Comparison of ENCODE assay signal across 9 cellular contexts in the genomic region with DNA sequence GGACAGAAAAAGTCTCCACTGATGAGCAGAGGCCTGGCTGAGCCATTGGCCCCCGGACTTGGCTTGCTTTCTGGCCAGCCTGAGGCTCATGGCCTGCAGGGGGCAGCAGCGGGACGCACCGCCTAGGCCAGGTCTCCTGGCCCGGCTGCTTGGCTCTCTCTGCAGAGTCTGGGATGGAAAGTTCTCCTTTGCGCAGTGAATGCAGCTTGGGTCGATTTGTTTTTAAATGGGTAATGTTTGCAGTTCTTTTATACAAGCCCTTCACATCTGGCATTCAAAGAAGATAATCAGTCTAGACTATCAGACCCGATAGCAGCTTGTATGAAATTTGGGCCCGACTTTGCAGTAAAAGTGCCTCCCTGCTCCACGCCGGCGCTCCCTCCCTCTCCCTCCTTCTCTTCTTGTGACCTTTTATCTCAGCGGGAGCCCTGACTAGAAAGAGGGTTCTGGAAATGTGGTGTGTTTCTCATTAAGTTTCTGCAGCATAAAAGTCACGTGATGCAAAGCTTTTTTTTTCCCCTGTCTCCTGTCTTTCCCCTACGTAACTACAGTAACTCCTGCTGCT. TPM values are rescaled to one million over a fixed set of nuclear protein-coding genes. Genes with fewer than 3 reads are reported as not detected.
A peak's percentile ranks its signal among the peaks of the same experiment; 100 is the strongest.
DNase-seq lines count a peak whose midpoint lies in the region; ATAC-seq and TF ChIP-seq lines count a peak whose summit lies in the region.
"Had no signal": no experiment of that assay in that cellular context is flagged by ENCODE, and none has a peak within 500 bp of the region (broad histone marks: within the 10 kb centered on the region; RNA-seq: fewer than 3 reads in every experiment).

No MANE protein-coding gene starts in this region.

- H3K4me1 ChIP-seq in OCI-LY7 (ENCODE audit: insufficient read depth, low read length, poor library complexity, severe bottlenecking), result no peaks in the 10 kb centered on the region
- H3K4me1 ChIP-seq: BLaER1 had no signal

- H2AFZ ChIP-seq in OCI-LY7 (ENCODE audit: low read length), result no peak overlapping the region

- H3K9me3 ChIP-seq in OCI-LY7 (ENCODE audit: low read length), result no peaks in the 10 kb centered on the region
- H3K9me3 ChIP-seq: BLaER1 had no signal

- no peak overlapping the region for H3K4me3 ChIP-seq in OCI-LY7 (ENCODE audit: low read depth, low read length, poor library complexity, severe bottlenecking)
- no peak overlapping the region for H3K4me3 ChIP-seq in epithelial cell of proximal tubule (ENCODE audit: low read depth, low read length)
- H3K4me3 ChIP-seq: BLaER1 had no signal

- DNase-seq in NCI-H1694 treated with DMSO at 0.1 percent for 48 hours (lab: John Stamatoyannopoulos, UW) (peak; percentile 15), NCI-H1694 (lab: John Stamatoyannopoulos, UW) (no peak), OCI-LY7 (ENCODE audit: low spot score) (peak; percentile 68), activated T-cell treated with anti-CD3 and anti-CD28 coated beads for 4 hours (peak; percentile 47), epithelial cell of proximal tubule (ENCODE audit: low read depth) (no peak), middle frontal gyrus (ENCODE audit: extremely low spot score, low spot score) (peak; percentile 74)
- DNase-seq in stimulated activated CD8-positive, alpha-beta memory T cell treated with anti-CD3 and anti-CD28 coated beads, Interleukin-4, amount 100 ng/mL, for 1 hour (ENCODE audit: low read depth in 2 of 2, low spot score in 1 of 2), result peak; percentile 38 to 50

- intact Hi-C loops in OCI-LY7 (cut with micrococcal nuclease; ENCODE audit: unreplicated experiment), result loop anchor here (5.0 to 10.0 kb wide), 2 partner anchors 200 to 618 kb away; no protein-coding TSS in a partner anchor

- no peaks in the 10 kb centered on the region for H3K9me2 ChIP-seq in OCI-LY7 (ENCODE audit: insufficient read depth, low read length)

- BruUV-seq in OCI-LY7 (replicated peaks; lab: Mats Ljungman, UMichigan), result no TSS peak

- no peaks in the 10 kb centered on the region for H3K36me3 ChIP-seq in OCI-LY7 (ENCODE audit: insufficient read depth, low read length)
- H3K36me3 ChIP-seq: BLaER1 had no signal

- POLR2A ChIA-PET in OCI-LY7 (lab: Charles Lee), result no interaction called here

- H3K79me2 ChIP-seq in OCI-LY7 (ENCODE audit: insufficient read depth, low read depth, low read length), result no peaks in the 10 kb centered on the region

- no peak overlapping the region for H3K4me2 ChIP-seq in OCI-LY7 (ENCODE audit: low read length)
- H3K4me2 ChIP-seq: BLaER1 had no signal

- TF ChIP-seq CTCF in OCI-LY7 (conservative IDR thresholded peaks at IDR 0.05; ENCODE audit: low read length) (peak; percentile 97), epithelial cell of proximal tubule (conservative IDR thresholded peaks at IDR 0.05; ENCODE audit: low read depth, low read length) (peak; percentile 99)

- CTCF ChIA-PET in OCI-LY7 (lab: Charles Lee; ENCODE audit: unreplicated experiment), result no interaction called here

- no peak overlapping the region for H3K27ac ChIP-seq in OCI-LY7 (ENCODE audit: low read depth, low read length, poor library complexity, severe bottlenecking)
- H3K27ac ChIP-seq: BLaER1 had no signal

- no peaks in the 10 kb centered on the region for H4K20me1 ChIP-seq in OCI-LY7 (ENCODE audit: insufficient read depth, low read length)
- H4K20me1 ChIP-seq: BLaER1 had no signal

- peak; percentile 76 for ATAC-seq in HG03354 (IDR thresholded peaks at IDR 0.05; ENCODE audit: poor library complexity, severe bottlenecking, unreplicated experiment)

RNA-seq across cellular contexts. Expression of a gene that starts 59.9 kb away (rescaled TPM):
- 4.8 and 5.0 TPM in 2 replicates for total RNA-seq in OCI-LY7 (2014; rRNA removed; shearing (Covaris generic))
- total RNA-seq in OCI-LY7 (2022), result 19.6 and 22.0 TPM in 2 replicates
- total RNA-seq in epithelial cell of proximal tubule, result 5.1 and 7.0 TPM in 2 replicates

Comparison
In these comparisons a context has a peak if more than half of its experiments do, and no peak if none do; other contexts are left out.
1. DNase-seq: peak in NCI-H1694 treated with DMSO at 0.1 percent for 48 hours (single experiment), OCI-LY7 (single experiment), activated T-cell treated with anti-CD3 and anti-CD28 coated beads for 4 hours (single experiment), middle frontal gyrus (single experiment) and stimulated activated CD8-positive, alpha-beta memory T cell treated with anti-CD3 and anti-CD28 coated beads, Interleukin-4, amount 100 ng/mL, for 1 hour (2 of 2); none in NCI-H1694 (single experiment) and epithelial cell of proximal tubule (single experiment).